ENCODE assay signal across 10 cellular contexts in genomic region chr1:159869173-159869572, GRCh38. TPM values are rescaled to one million over a fixed set of nuclear protein-coding genes. Genes with fewer than 3 reads are reported as not detected.
DNase-seq lines count a peak whose midpoint lies in the region; ATAC-seq and TF ChIP-seq lines count a peak whose summit lies in the region.
"Had no signal": no experiment of that assay in that cellular context is flagged by ENCODE, and none has a peak within 500 bp of the region (broad histone marks: within the 10 kb centered on the region; RNA-seq: fewer than 3 reads in every experiment).

No MANE protein-coding gene starts in this region.

- H3K9me3 ChIP-seq in GM23248 (ENCODE audit: low read depth) (no peaks in the 10 kb centered on the region), SK-N-SH (no peaks in the 10 kb centered on the region), esophagus squamous epithelium (no peaks in the 10 kb centered on the region), BE2C (no peaks in the 10 kb centered on the region)

- TF ChIP-seq POLR2A in esophagus squamous epithelium (IDR thresholded peaks at IDR 0.05): no peak

- H3K4me3 ChIP-seq in GM23248: no peak overlapping the region
- no peak overlapping the region for H3K4me3 ChIP-seq in SK-N-SH (ENCODE audit: low read depth in 2 of 2, low read length in 1 of 2)
- H3K4me3 ChIP-seq in esophagus squamous epithelium: no peak overlapping the region
- H3K4me3 ChIP-seq in BE2C (ENCODE audit: low read depth, low read length): no peak overlapping the region

- no peaks in the 10 kb centered on the region for H3K9me2 ChIP-seq in GM23248 (ENCODE audit: insufficient read depth)
- H3K9me2 ChIP-seq in SK-N-SH: no peaks in the 10 kb centered on the region

- H3K27ac ChIP-seq in GM23248 (no peak overlapping the region), SK-N-SH (ENCODE audit: low read depth in 2 of 2, low read length in 1 of 2) (no peak overlapping the region), esophagus squamous epithelium (peak overlapping the region; percentile 44 to 85 (median 75))

- peaks cover 13% of the 10 kb centered on the region for H3K4me1 ChIP-seq in GM23248 (ENCODE audit: insufficient read depth)
- H3K4me1 ChIP-seq in SK-N-SH (ENCODE audit: control insufficient read depth in 1 of 2, insufficient read depth in 2 of 2, low read depth in 1 of 2, low read length in 1 of 2): peaks cover 5 to 9% of the 10 kb centered on the region in 2 experiments; a peak in 1 of 4 replicates
- peaks cover 27 to 77% (median 31%) of the 10 kb centered on the region in 3 donors for H3K4me1 ChIP-seq in esophagus squamous epithelium
- peaks cover 30% of the 10 kb centered on the region for H3K4me1 ChIP-seq in BE2C

- peaks cover 17% of the 10 kb centered on the region for H3F3A ChIP-seq in GM23248 (ENCODE audit: insufficient read depth)
- no peaks in the 10 kb centered on the region for H3F3A ChIP-seq in SK-N-SH (replicated peaks; ENCODE audit: insufficient read depth)

- POLR2A ChIA-PET in SK-N-SH (lab: Yijun Ruan, JAX): interaction anchor here (0.6 kb wide), 1 partner anchor 8 kb away, joined by 3 read pairs; no protein-coding TSS in a partner anchor

- H3K27me3 ChIP-seq in GM23248 (replicated peaks; ENCODE audit: insufficient read depth) (no peaks in the 10 kb centered on the region), SK-N-SH (ENCODE audit: insufficient read depth) (no peaks in the 10 kb centered on the region), esophagus squamous epithelium (peaks cover 0 to 27% (median 0%) of the 10 kb centered on the region in 4 donors), BE2C (no peaks in the 10 kb centered on the region)

- CTCF ChIA-PET in SK-N-SH (lab: Yijun Ruan, JAX): interaction anchor here (1.6 to 7.1 kb wide), 3 partner anchors 11 to 88 kb away, joined by 3 to 46 read pairs (median 5); partner anchors contain the start of gene DUSP23

- no peaks in the 10 kb centered on the region for H3K36me3 ChIP-seq in GM23248 (ENCODE audit: low read depth)
- H3K36me3 ChIP-seq in SK-N-SH (replicated peaks in 1 of 2; ENCODE audit: control insufficient read depth in 1 of 2, insufficient read depth in 2 of 2, low read length in 1 of 2): no peaks in the 10 kb centered on the region
- no peaks in the 10 kb centered on the region for H3K36me3 ChIP-seq in esophagus squamous epithelium
- no peaks in the 10 kb centered on the region for H3K36me3 ChIP-seq in BE2C

- H3K79me2 ChIP-seq in GM23248 (ENCODE audit: insufficient read depth) (no peaks in the 10 kb centered on the region), SK-N-SH (ENCODE audit: insufficient read depth) (no peaks in the 10 kb centered on the region)

- TF ChIP-seq CTCF in SK-N-SH (IDR thresholded peaks at IDR 0.05): no peak
- TF ChIP-seq CTCF in esophagus squamous epithelium (IDR thresholded peaks at IDR 0.05): no peak
- TF ChIP-seq CTCF in BE2C (IDR thresholded peaks at IDR 0.05; ENCODE audit: low read depth, low read length): no peak

- TF ChIP-seq EP300 in SK-N-SH (IDR thresholded peaks at IDR 0.05; ENCODE audit: borderline replicate concordance in 1 of 2, low read depth in 1 of 2, low read length in 1 of 2): no peak

- no peak for ATAC-seq in HG02981 (IDR thresholded peaks at IDR 0.05; ENCODE audit: unreplicated experiment)
- no peak for ATAC-seq in GM19455 (IDR thresholded peaks at IDR 0.05; ENCODE audit: unreplicated experiment)

- in situ Hi-C loops in ACHN (cut with HindIII; ENCODE audit: low pct_ligation_motif_present, low pct_unique_long_range_greater_than_20kb, low sequenced_read_pairs) (no loop called here), GM23248 (cut with MboI) (no loop called here)

- no peak overlapping the region for H3K9ac ChIP-seq in GM23248
- no peak overlapping the region for H3K9ac ChIP-seq in SK-N-SH

- TF ChIP-seq RAD21 in SK-N-SH (IDR thresholded peaks at IDR 0.05; ENCODE audit: low read length): no peak

- H3K4me2 ChIP-seq in GM23248 (ENCODE audit: unreplicated experiment): no peak overlapping the region
- no peak overlapping the region for H3K4me2 ChIP-seq in SK-N-SH

- H4K20me1 ChIP-seq in GM23248 (ENCODE audit: insufficient read depth) (no peaks in the 10 kb centered on the region), SK-N-SH (ENCODE audit: insufficient read depth) (no peaks in the 10 kb centered on the region)

- 12 to 31% methylated on average over 4 of the region's 4 CpGs for WGBS in GM23248 (ENCODE audit: low coverage in 1 of 2, low lambda C conversion rate in 2 of 2, missing lambda C conversion rate in 2 of 2), 2 experiments
- 36% methylated on average over 4 of the region's 4 CpGs for WGBS in SK-N-SH (ENCODE audit: low lambda C conversion rate)
- 0 to 23% methylated on average over 2 of the region's 4 CpGs for WGBS in esophagus squamous epithelium, 2 donors

- H2AFZ ChIP-seq in GM23248: no peak overlapping the region
- H2AFZ ChIP-seq in SK-N-SH (ENCODE audit: low read depth): no peak overlapping the region; the same call in 1 of the 2 replicates

- peak; percentile 32 for DNase-seq in ACHN
- DNase-seq in GM23248: peak; percentile 85
- DNase-seq in SK-N-SH: no peak
- DNase-seq in esophagus squamous epithelium (lab: John Stamatoyannopoulos, UW): no peak
- DNase-seq in NCI-H1694 (lab: John Stamatoyannopoulos, UW): no peak
- no peak for DNase-seq in BE2C
- DNase-seq: anterior cingulate cortex had no signal

- intact Hi-C loops in esophagus squamous epithelium (cut with DNase I): no loop called here

TF ChIP-seq in SK-N-SH, 30 proteins besides CTCF, POLR2A, EP300 and RAD21:
- TF ChIP-seq TCF12 (IDR thresholded peaks at IDR 0.05) (peak; percentile 29), FOSL2 (IDR thresholded peaks at IDR 0.05; ENCODE audit: borderline replicate concordance, low read depth) (peak; percentile 24; the same call in 1 of the 2 replicates), CHD2 (IDR thresholded peaks at IDR 0.05; ENCODE audit: low read length, partially characterized antibody) (no peak), JUND (IDR thresholded peaks at IDR 0.05) (0 out of 2 replicates have a peak, but pooled peaks have one; percentile 8)

RNA-seq across cellular contexts. Expression of gene VSIG8, which starts 6.7 kb away (rescaled TPM):
- not detected in 2 replicates for total RNA-seq in GM23248 (2014; rRNA removed; shearing (Covaris generic))
- polyA plus RNA-seq in GM23248 (2016; fragmentation: Nextera tagmentation; extraction: Ambion mirVana) (not detected in 2 replicates), SK-N-SH (2012; rRNA removed) (not detected in 2 replicates)
- 0.03 and 0.08 TPM in 2 replicates for polyA plus RNA-seq in SK-N-SH (2012; cell fraction: cytosol; rRNA removed)
- 0.19 and 0.27 TPM in 2 replicates for polyA plus RNA-seq in SK-N-SH (2012; cell fraction: nucleus; rRNA removed)
- total RNA-seq in esophagus squamous epithelium: 1 to 10 TPM in 3 of 4 donors, under 1 TPM in 1; 0.38 to 7.8 (median 1.8) TPM
- 0.60 TPM for polyA plus RNA-seq in BE2C (2012; ENCODE audit: insufficient read depth, insufficient read length, low read depth)
- total RNA-seq: temporal lobe had no signal

RNA-seq across cellular contexts. Expression of gene CFAP45, which starts 30.8 kb away (rescaled TPM):
- not detected in 2 replicates for total RNA-seq in GM23248 (2014; rRNA removed; shearing (Covaris generic))
- 0.34 and 0.51 TPM in 2 replicates for polyA plus RNA-seq in GM23248 (2016; fragmentation: Nextera tagmentation; extraction: Ambion mirVana)
- polyA plus RNA-seq in SK-N-SH (2012; rRNA removed): 0.57 and 0.74 TPM in 2 replicates
- 0.51 and 0.66 TPM in 2 replicates for polyA plus RNA-seq in SK-N-SH (2012; cell fraction: cytosol; rRNA removed)
- polyA plus RNA-seq in SK-N-SH (2012; cell fraction: nucleus; rRNA removed): 0.95 and 2.1 TPM in 2 replicates
- total RNA-seq in esophagus squamous epithelium: under 1 TPM in 2 of 4 donors, not detected in 2; 0.48 to 0.95 TPM
- polyA plus RNA-seq in BE2C (2012; ENCODE audit: insufficient read depth, insufficient read length, low read depth): 3.6 TPM

RNA-seq across cellular contexts. Expression of gene SLAMF8, which starts 42.5 kb away (rescaled TPM):
- not detected in 2 replicates for total RNA-seq in GM23248 (2014; rRNA removed; shearing (Covaris generic))
- polyA plus RNA-seq in GM23248 (2016; fragmentation: Nextera tagmentation; extraction: Ambion mirVana): 0.16 TPM in 1 of 2 replicates, not detected in the other
- polyA plus RNA-seq in SK-N-SH (2012; rRNA removed): not detected in 2 replicates
- not detected in 2 replicates for polyA plus RNA-seq in SK-N-SH (2012; cell fraction: cytosol; rRNA removed)
- polyA plus RNA-seq in SK-N-SH (2012; cell fraction: nucleus; rRNA removed): 0.07 and 0.10 TPM in 2 replicates
- 1 to 10 TPM in 2 of 4 donors, under 1 TPM in 2; 0.49 to 9.0 (median 3.1) TPM for total RNA-seq in esophagus squamous epithelium
- 0.25 TPM for polyA plus RNA-seq in BE2C (2012; ENCODE audit: insufficient read depth, insufficient read length, low read depth)
- total RNA-seq: temporal lobe had no signal

RNA-seq across cellular contexts. Expression of gene TAGLN2, which starts 56.1 kb away (rescaled TPM):
- total RNA-seq in GM23248 (2014; rRNA removed; shearing (Covaris generic)): 360 and 400 TPM in 2 replicates
- polyA plus RNA-seq in GM23248 (2016; fragmentation: Nextera tagmentation; extraction: Ambion mirVana): 692 and 713 TPM in 2 replicates
- 625 and 646 TPM in 2 replicates for polyA plus RNA-seq in SK-N-SH (2012; rRNA removed)
- polyA plus RNA-seq in SK-N-SH (2012; cell fraction: cytosol; rRNA removed): 361 and 510 TPM in 2 replicates
- 304 and 445 TPM in 2 replicates for polyA plus RNA-seq in SK-N-SH (2012; cell fraction: nucleus; rRNA removed)
- 100 to 1,000 TPM; 308 to 468 (median 357) TPM for total RNA-seq in esophagus squamous epithelium
- polyA plus RNA-seq in BE2C (2012; ENCODE audit: insufficient read depth, insufficient read length, low read depth): 685 TPM

Comparison
In these comparisons a context has a peak if more than half of its experiments do, and no peak if none do; other contexts are left out.
1. DNase-seq: peak in ACHN (single experiment) and GM23248 (single experiment); none in SK-N-SH (single experiment), esophagus squamous epithelium (single experiment), NCI-H1694 (single experiment) and BE2C (single experiment).
2. H3K27ac ChIP-seq: peak in esophagus squamous epithelium (4 of 4); none in GM23248 (single experiment) and SK-N-SH (0 of 2).